Comparison of ENCODE assay signal across 1 cellular context in genomic region chr12:108647199-108647935, GRCh38.
TF ChIP-seq lines count a peak whose summit lies in the region.

No MANE protein-coding gene starts in this region.

TF ChIP-seq in GM23338, 12 proteins besides CTCF, POLR2A, EP300 and RAD21 (continued from another document):
- TF ChIP-seq ZNF462 (CRISPR knock-in tag; IDR thresholded peaks at IDR 0.05) (no peak), EZH2phosphoT487 (IDR thresholded peaks at IDR 0.05; ENCODE audit: unreplicated experiment) (no peak)
